In the genomic region with DNA sequence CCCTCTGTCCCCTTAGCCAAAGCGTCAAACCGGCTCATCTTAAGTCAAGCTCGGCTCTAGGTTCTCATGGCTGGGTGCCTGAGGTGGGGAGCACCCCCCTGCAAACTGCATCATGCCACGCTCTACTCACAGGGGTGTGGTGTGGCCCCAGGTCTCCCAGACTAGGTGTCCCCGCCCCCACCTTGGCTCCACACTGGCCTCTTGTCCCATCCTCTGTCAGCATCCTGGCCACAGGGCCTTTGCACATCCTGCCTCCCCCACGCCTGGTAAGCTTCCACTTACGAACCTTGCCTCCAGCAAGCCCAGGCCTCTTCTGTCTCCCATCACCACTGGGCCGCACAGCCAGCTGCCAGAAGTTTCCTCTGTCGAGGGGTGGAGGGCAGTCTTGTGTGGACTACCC, we compare ENCODE assay signal across 1 cellular context.
TF ChIP-seq lines count a peak whose summit lies in the region.

No MANE protein-coding gene starts in this region.

TF ChIP-seq in K562, 482 proteins besides CTCF, POLR2A, EP300 and RAD21:
- TF ChIP-seq, protein P1, sequence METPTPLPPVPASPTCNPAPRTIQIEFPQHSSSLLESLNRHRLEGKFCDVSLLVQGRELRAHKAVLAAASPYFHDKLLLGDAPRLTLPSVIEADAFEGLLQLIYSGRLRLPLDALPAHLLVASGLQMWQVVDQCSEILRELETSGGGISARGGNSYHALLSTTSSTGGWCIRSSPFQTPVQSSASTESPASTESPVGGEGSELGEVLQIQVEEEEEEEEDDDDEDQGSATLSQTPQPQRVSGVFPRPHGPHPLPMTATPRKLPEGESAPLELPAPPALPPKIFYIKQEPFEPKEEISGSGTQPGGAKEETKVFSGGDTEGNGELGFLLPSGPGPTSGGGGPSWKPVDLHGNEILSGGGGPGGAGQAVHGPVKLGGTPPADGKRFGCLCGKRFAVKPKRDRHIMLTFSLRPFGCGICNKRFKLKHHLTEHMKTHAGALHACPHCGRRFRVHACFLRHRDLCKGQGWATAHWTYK (CRISPR knock-in tag; IDR thresholded peaks at IDR 0.05), result no peak
- TF ChIP-seq DIDO1 (tag; IDR thresholded peaks at IDR 0.05; ENCODE audit: low read depth), result no peak
- TF ChIP-seq, protein P2, sequence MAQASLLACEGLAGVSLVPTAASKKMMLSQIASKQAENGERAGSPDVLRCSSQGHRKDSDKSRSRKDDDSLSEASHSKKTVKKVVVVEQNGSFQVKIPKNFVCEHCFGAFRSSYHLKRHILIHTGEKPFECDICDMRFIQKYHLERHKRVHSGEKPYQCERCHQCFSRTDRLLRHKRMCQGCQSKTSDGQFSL (CRISPR knock-in tag; IDR thresholded peaks at IDR 0.05), result peak; percentile 53
- TF ChIP-seq, protein P2 (tag; IDR thresholded peaks at IDR 0.05), result no peak
- TF ChIP-seq, protein P3, sequence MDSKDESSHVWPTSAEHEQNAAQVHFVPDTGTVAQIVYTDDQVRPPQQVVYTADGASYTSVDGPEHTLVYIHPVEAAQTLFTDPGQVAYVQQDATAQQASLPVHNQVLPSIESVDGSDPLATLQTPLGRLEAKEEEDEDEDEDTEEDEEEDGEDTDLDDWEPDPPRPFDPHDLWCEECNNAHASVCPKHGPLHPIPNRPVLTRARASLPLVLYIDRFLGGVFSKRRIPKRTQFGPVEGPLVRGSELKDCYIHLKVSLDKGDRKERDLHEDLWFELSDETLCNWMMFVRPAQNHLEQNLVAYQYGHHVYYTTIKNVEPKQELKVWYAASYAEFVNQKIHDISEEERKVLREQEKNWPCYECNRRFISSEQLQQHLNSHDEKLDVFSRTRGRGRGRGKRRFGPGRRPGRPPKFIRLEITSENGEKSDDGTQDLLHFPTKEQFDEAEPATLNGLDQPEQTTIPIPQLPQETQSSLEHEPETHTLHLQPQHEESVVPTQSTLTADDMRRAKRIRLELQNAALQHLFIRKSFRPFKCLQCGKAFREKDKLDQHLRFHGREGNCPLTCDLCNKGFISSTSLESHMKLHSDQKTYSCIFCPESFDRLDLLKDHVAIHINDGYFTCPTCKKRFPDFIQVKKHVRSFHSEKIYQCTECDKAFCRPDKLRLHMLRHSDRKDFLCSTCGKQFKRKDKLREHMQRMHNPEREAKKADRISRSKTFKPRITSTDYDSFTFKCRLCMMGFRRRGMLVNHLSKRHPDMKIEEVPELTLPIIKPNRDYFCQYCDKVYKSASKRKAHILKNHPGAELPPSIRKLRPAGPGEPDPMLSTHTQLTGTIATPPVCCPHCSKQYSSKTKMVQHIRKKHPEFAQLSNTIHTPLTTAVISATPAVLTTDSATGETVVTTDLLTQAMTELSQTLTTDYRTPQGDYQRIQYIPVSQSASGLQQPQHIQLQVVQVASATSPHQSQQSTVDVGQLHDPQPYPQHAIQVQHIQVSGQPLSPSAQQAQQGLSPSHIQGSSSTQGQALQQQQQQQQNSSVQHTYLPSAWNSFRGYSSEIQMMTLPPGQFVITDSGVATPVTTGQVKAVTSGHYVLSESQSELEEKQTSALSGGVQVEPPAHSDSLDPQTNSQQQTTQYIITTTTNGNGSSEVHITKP (IDR thresholded peaks at IDR 0.05; ENCODE audit: partially characterized antibody), result no peak
- TF ChIP-seq SMARCA5 (IDR thresholded peaks at IDR 0.05), result peak; percentile 52; the same call in 1 of the 2 replicates
- TF ChIP-seq SMARCC2 (IDR thresholded peaks at IDR 0.05; ENCODE audit: low read depth), result no peak
- no peak for TF ChIP-seq IFI16 (CRISPR knock-in tag; IDR thresholded peaks at IDR 0.05)
- no peak for TF ChIP-seq ZNF561 (CRISPR knock-in tag; conservative IDR thresholded peaks at IDR 0.05)
- TF ChIP-seq EWSR1 (IDR thresholded peaks at IDR 0.05; ENCODE audit: borderline replicate concordance, low read depth, partially characterized antibody), result no peak
- no peak for TF ChIP-seq XRCC4 (IDR thresholded peaks at IDR 0.05; ENCODE audit: extremely low read depth, insufficient read depth, insufficient read length)
- peak; percentile 23 to 37; a peak in 1 of 4 replicates for TF ChIP-seq KDM1A (IDR thresholded peaks at IDR 0.05)
- TF ChIP-seq, protein P4, sequence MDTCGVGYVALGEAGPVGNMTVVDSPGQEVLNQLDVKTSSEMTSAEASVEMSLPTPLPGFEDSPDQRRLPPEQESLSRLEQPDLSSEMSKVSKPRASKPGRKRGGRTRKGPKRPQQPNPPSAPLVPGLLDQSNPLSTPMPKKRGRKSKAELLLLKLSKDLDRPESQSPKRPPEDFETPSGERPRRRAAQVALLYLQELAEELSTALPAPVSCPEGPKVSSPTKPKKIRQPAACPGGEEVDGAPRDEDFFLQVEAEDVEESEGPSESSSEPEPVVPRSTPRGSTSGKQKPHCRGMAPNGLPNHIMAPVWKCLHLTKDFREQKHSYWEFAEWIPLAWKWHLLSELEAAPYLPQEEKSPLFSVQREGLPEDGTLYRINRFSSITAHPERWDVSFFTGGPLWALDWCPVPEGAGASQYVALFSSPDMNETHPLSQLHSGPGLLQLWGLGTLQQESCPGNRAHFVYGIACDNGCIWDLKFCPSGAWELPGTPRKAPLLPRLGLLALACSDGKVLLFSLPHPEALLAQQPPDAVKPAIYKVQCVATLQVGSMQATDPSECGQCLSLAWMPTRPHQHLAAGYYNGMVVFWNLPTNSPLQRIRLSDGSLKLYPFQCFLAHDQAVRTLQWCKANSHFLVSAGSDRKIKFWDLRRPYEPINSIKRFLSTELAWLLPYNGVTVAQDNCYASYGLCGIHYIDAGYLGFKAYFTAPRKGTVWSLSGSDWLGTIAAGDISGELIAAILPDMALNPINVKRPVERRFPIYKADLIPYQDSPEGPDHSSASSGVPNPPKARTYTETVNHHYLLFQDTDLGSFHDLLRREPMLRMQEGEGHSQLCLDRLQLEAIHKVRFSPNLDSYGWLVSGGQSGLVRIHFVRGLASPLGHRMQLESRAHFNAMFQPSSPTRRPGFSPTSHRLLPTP (IDR thresholded peaks at IDR 0.05; ENCODE audit: borderline replicate concordance, extremely low read depth, insufficient read length), result no peak
- no peak for TF ChIP-seq HNRNPK (IDR thresholded peaks at IDR 0.05; ENCODE audit: low read depth, low read length, poor library complexity, severe bottlenecking)
- TF ChIP-seq, protein P5, sequence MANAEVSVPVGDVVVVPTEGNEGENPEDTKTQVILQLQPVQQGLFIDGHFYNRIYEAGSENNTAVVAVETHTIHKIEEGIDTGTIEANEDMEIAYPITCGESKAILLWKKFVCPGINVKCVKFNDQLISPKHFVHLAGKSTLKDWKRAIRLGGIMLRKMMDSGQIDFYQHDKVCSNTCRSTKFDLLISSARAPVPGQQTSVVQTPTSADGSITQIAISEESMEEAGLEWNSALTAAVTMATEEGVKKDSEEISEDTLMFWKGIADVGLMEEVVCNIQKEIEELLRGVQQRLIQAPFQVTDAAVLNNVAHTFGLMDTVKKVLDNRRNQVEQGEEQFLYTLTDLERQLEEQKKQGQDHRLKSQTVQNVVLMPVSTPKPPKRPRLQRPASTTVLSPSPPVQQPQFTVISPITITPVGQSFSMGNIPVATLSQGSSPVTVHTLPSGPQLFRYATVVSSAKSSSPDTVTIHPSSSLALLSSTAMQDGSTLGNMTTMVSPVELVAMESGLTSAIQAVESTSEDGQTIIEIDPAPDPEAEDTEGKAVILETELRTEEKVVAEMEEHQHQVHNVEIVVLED (CRISPR knock-in tag; IDR thresholded peaks at IDR 0.05), result no peak
- no peak for TF ChIP-seq PPARD (CRISPR knock-in tag; IDR thresholded peaks at IDR 0.05)
- TF ChIP-seq U2AF1 (optimal IDR thresholded peaks at IDR 0.05; ENCODE audit: low read depth, low read length), result no peak
- TF ChIP-seq ZFP1 (CRISPR knock-in tag; IDR thresholded peaks at IDR 0.05), result no peak
- TF ChIP-seq, protein P6, sequence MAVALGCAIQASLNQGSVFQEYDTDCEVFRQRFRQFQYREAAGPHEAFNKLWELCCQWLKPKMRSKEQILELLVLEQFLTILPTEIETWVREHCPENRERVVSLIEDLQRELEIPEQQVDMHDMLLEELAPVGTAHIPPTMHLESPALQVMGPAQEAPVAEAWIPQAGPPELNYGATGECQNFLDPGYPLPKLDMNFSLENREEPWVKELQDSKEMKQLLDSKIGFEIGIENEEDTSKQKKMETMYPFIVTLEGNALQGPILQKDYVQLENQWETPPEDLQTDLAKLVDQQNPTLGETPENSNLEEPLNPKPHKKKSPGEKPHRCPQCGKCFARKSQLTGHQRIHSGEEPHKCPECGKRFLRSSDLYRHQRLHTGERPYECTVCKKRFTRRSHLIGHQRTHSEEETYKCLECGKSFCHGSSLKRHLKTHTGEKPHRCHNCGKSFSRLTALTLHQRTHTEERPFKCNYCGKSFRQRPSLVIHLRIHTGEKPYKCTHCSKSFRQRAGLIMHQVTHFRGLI (CRISPR knock-in tag; IDR thresholded peaks at IDR 0.05), result no peak
- TF ChIP-seq, protein P7, sequence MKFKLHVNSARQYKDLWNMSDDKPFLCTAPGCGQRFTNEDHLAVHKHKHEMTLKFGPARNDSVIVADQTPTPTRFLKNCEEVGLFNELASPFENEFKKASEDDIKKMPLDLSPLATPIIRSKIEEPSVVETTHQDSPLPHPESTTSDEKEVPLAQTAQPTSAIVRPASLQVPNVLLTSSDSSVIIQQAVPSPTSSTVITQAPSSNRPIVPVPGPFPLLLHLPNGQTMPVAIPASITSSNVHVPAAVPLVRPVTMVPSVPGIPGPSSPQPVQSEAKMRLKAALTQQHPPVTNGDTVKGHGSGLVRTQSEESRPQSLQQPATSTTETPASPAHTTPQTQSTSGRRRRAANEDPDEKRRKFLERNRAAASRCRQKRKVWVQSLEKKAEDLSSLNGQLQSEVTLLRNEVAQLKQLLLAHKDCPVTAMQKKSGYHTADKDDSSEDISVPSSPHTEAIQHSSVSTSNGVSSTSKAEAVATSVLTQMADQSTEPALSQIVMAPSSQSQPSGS (CRISPR knock-in tag; IDR thresholded peaks at IDR 0.05), result no peak
- peak; percentile 65 for TF ChIP-seq BCOR (IDR thresholded peaks at IDR 0.05)
- no peak for TF ChIP-seq DPF2 (IDR thresholded peaks at IDR 0.05)
- TF ChIP-seq, protein P8, sequence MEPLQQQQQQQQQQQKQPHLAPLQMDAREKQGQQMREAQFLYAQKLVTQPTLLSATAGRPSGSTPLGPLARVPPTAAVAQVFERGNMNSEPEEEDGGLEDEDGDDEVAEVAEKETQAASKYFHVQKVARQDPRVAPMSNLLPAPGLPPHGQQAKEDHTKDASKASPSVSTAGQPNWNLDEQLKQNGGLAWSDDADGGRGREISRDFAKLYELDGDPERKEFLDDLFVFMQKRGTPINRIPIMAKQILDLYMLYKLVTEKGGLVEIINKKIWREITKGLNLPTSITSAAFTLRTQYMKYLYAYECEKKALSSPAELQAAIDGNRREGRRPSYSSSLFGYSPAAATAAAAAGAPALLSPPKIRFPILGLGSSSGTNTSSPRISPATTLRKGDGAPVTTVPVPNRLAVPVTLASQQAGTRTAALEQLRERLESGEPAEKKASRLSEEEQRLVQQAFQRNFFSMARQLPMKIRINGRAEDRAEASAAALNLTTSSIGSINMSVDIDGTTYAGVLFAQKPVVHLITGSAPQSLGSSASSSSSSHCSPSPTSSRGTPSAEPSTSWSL (CRISPR knock-in tag; IDR thresholded peaks at IDR 0.05; ENCODE audit: borderline replicate concordance), result no peak
- TF ChIP-seq FUS (optimal IDR thresholded peaks at IDR 0.05; ENCODE audit: low read depth, low read length), result no peak
- TF ChIP-seq ZNF77 (CRISPR knock-in tag; IDR thresholded peaks at IDR 0.05), result no peak
TF ChIP-seq in K562: peak in this region for 4.
